1 cellular context compared by ENCODE assay signal in genomic region chr9:125549465-125550215, GRCh38.
TF ChIP-seq lines count a peak whose summit lies in the region.

No MANE protein-coding gene starts in this region.

TF ChIP-seq in HepG2, 621 proteins besides CTCF, POLR2A, EP300 and RAD21 (continued from another document and continues in another):
- TF ChIP-seq ZNF609 (CRISPR knock-in tag; IDR thresholded peaks at IDR 0.05; ENCODE audit: borderline replicate concordance) (peak; percentile 54; the same call in 1 of the 2 replicates), ZNF530 (CRISPR knock-in tag; IDR thresholded peaks at IDR 0.05; ENCODE audit: low read depth) (no peak), NCOA2 (CRISPR knock-in tag; IDR thresholded peaks at IDR 0.05) (peak; percentile 43; the same call in 1 of the 2 replicates), ZFP1 (CRISPR knock-in tag; IDR thresholded peaks at IDR 0.05) (no peak; the same call in 1 of the 2 replicates), PCBP2 (optimal IDR thresholded peaks at IDR 0.05; ENCODE audit: low read depth, low read length, poor library complexity, severe bottlenecking) (no peak), SOX13 (IDR thresholded peaks at IDR 0.05) (no peak), SOX13 (CRISPR knock-in tag; conservative IDR thresholded peaks at IDR 0.05 in 1 of 2, IDR thresholded peaks at IDR 0.05 in 1 of 2) (peak in 1 of 2 experiments; percentile 51; a peak in 1 of 4 replicates), TCF7 (IDR thresholded peaks at IDR 0.05; ENCODE audit: low read depth) (peak; percentile 56), HDAC6 (IDR thresholded peaks at IDR 0.05; ENCODE audit: low read depth, low read length) (no peak), SOX6 (IDR thresholded peaks at IDR 0.05) (no peak), SOX6 (CRISPR knock-in tag; IDR thresholded peaks at IDR 0.05) (peak; percentile 70), ELK4 (CRISPR knock-in tag; IDR thresholded peaks at IDR 0.05; ENCODE audit: borderline replicate concordance) (no peak), HOXD1 (CRISPR knock-in tag; IDR thresholded peaks at IDR 0.05) (no peak), ZNF605 (CRISPR knock-in tag; IDR thresholded peaks at IDR 0.05) (no peak), AHDC1 (CRISPR knock-in tag; IDR thresholded peaks at IDR 0.05; ENCODE audit: borderline replicate concordance) (no peak), ZBTB37 (CRISPR knock-in tag; IDR thresholded peaks at IDR 0.05) (peak; percentile 96), ZBTB46 (CRISPR knock-in tag; IDR thresholded peaks at IDR 0.05; ENCODE audit: borderline replicate concordance) (no peak), LCORL (IDR thresholded peaks at IDR 0.05) (no peak), LCORL (CRISPR knock-in tag; IDR thresholded peaks at IDR 0.05) (peak; percentile 89), POGZ (CRISPR knock-in tag; IDR thresholded peaks at IDR 0.05) (0 out of 2 replicates have a peak, but pooled peaks have one; percentile 24), TOE1 (CRISPR knock-in tag; IDR thresholded peaks at IDR 0.05) (no peak), CREM (IDR thresholded peaks at IDR 0.05) (peak; percentile 47; the same call in 1 of the 2 replicates), CREM (CRISPR knock-in tag; IDR thresholded peaks at IDR 0.05) (no peak), PAXIP1 (CRISPR knock-in tag; conservative IDR thresholded peaks at IDR 0.05) (peak; percentile 65), ZNF18 (CRISPR knock-in tag; IDR thresholded peaks at IDR 0.05; ENCODE audit: insufficient replicate concordance) (peak; percentile 49), SMYD3 (CRISPR knock-in tag; IDR thresholded peaks at IDR 0.05) (no peak), ZNF841 (CRISPR knock-in tag; IDR thresholded peaks at IDR 0.05; ENCODE audit: borderline replicate concordance) (no peak), ZNF839 (CRISPR knock-in tag; IDR thresholded peaks at IDR 0.05; ENCODE audit: borderline replicate concordance) (no peak), FOXK2 (IDR thresholded peaks at IDR 0.05) (no peak), ARID3A (IDR thresholded peaks at IDR 0.05; ENCODE audit: low read depth, low read length) (no peak), ZNF75D (CRISPR knock-in tag; IDR thresholded peaks at IDR 0.05; ENCODE audit: borderline replicate concordance) (no peak), NBN (conservative IDR thresholded peaks at IDR 0.05) (no peak), MXD4 (CRISPR knock-in tag; IDR thresholded peaks at IDR 0.05) (no peak), NFE2 (CRISPR knock-in tag; IDR thresholded peaks at IDR 0.05) (no peak), TCF7L2 (IDR thresholded peaks at IDR 0.05; ENCODE audit: low read depth, low read length) (no peak; the same call in 1 of the 2 replicates)
